ENCODE assay signal across 28 cellular contexts in the genomic region with DNA sequence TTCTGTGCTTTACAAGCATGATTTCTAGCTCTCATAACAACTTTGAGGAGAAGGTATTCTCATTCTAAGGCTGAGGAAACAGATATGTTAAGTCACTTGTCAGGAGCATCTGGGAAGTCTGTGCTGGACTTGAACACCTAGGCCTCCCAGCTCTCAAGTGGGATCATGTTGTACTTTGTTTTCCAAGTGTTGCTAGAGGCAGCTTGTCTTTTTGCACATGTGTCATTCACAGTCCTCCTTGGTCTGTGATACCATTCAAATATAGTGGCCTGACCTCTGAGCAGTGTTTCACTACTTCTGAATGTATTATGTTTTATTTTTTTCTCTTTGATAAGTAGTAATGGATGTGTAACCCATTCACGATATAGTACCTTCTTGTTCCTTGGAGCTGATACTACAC.
"Had no signal": no experiment of that assay in that cellular context is flagged by ENCODE, and none has a peak within 500 bp of the region (broad histone marks: within the 10 kb centered on the region; RNA-seq: fewer than 3 reads in every experiment).

No MANE protein-coding gene starts in this region.

- H3K4me3 ChIP-seq: dorsolateral prefrontal cortex, gastroesophageal sphincter, heart right ventricle, lung, mucosa of descending colon, psoas muscle, right lobe of liver, suprapubic skin, transverse colon, vagina had no signal

- H3K36me3 ChIP-seq: gastroesophageal sphincter, heart right ventricle, right lobe of liver, suprapubic skin, transverse colon, vagina had no signal

- H3K27me3 Mint-ChIP-seq: memory B cell; naive B cell; stimulated activated naive CD8-positive, alpha-beta T cell treated with anti-CD3 and anti-CD28 coated beads, Interleukin-15, amount 100 ng/mL, for 72 hours had no signal

- ATAC-seq: gastroesophageal sphincter; psoas muscle; stimulated activated naive CD8-positive, alpha-beta T cell treated with anti-CD3 and anti-CD28 coated beads, Interleukin-15, amount 100 ng/mL, for 72 hours had no signal

- H3K27me3 ChIP-seq: dorsolateral prefrontal cortex, gastroesophageal sphincter, heart right ventricle, right lobe of liver, suprapubic skin, transverse colon, vagina had no signal

- H3K27ac Mint-ChIP-seq: endodermal cell; memory B cell; stimulated activated naive CD8-positive, alpha-beta T cell treated with anti-CD3 and anti-CD28 coated beads, Interleukin-15, amount 100 ng/mL, for 72 hours had no signal

- H3K9me3 ChIP-seq: mucosa of descending colon, right lobe of liver, suprapubic skin, vagina had no signal

- H3K4me3 Mint-ChIP-seq: endodermal cell; memory B cell; naive B cell; nephron; stimulated activated naive CD8-positive, alpha-beta T cell treated with anti-CD3 and anti-CD28 coated beads, Interleukin-15, amount 100 ng/mL, for 72 hours had no signal

- DNase-seq: cerebellar nuclear complex; cortex of kidney; dorsolateral prefrontal cortex; effector CD8-positive, alpha-beta T cell; endodermal cell; foreskin fibroblast; heart right ventricle; hippocampal formation; left cardiac atrium; mucosa of descending colon; naive B cell; nucleus accumbens; posterior cingulate gyrus; psoas muscle; small intestine; stimulated activated CD4-positive, alpha-beta T cell treated with anti-CD3 and anti-CD28 coated beads, Interleukin-15, amount 100 ng/mL, for 24 hours; stimulated activated CD4-positive, alpha-beta T cell treated with anti-CD3 and anti-CD28 coated beads, Interleukin-2, amount 100 ng/mL, for 48 hours; stimulated activated naive CD4-positive, alpha-beta T cell; stimulated activated naive CD8-positive, alpha-beta T cell treated with anti-CD3 and anti-CD28 coated beads, Interleukin-15, amount 100 ng/mL, for 72 hours; transverse colon had no signal

- H3K27ac ChIP-seq: epithelial cell of prostate, gastroesophageal sphincter, heart right ventricle, psoas muscle, right lobe of liver, suprapubic skin, transverse colon, vagina had no signal
